In the genomic region with DNA sequence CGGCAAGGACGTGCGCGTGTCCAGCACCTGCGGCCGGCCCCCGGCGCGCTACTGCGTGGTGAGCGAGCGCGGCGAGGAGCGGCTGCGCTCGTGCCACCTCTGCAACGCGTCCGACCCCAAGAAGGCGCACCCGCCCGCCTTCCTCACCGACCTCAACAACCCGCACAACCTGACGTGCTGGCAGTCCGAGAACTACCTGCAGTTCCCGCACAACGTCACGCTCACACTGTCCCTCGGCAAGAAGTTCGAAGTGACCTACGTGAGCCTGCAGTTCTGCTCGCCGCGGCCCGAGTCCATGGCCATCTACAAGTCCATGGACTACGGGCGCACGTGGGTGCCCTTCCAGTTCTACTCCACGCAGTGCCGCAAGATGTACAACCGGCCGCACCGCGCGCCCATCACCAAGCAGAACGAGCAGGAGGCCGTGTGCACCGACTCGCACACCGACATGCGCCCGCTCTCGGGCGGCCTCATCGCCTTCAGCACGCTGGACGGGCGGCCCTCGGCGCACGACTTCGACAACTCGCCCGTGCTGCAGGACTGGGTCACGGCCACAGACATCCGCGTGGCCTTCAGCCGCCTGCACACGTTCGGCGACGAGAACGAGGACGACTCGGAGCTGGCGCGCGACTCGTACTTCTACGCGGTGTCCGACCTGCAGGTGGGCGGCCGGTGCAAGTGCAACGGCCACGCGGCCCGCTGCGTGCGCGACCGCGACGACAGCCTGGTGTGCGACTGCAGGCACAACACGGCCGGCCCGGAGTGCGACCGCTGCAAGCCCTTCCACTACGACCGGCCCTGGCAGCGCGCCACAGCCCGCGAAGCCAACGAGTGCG, we compare ENCODE assay signal across 8 cellular contexts. TPM values are rescaled to one million over a fixed set of nuclear protein-coding genes. Genes with fewer than 3 reads are reported as not detected.
DNase-seq lines count a peak whose midpoint lies in the region; ATAC-seq, FAIRE-seq and TF ChIP-seq lines count a peak whose summit lies in the region.
"Had no signal": no experiment of that assay in that cellular context is flagged by ENCODE, and none has a peak within 500 bp of the region (broad histone marks: within the 10 kb centered on the region; RNA-seq: fewer than 3 reads in every experiment).

No MANE protein-coding gene starts in this region.

- H3K4me3 ChIP-seq in LNCaP clone FGC (ENCODE audit: low read depth, low read length) = peak overlapping the region; percentile 30; the same call in 1 of the 2 replicates
- H3K4me3 ChIP-seq in astrocyte (ENCODE audit: insufficient read depth, low read depth, low read length) = peak overlapping the region; percentile 54
- H3K4me3 ChIP-seq in keratinocyte (ENCODE audit: control insufficient read depth in 2 of 3, extremely low read depth in 1 of 3, insufficient read depth in 2 of 3, low read depth in 1 of 3, low read length in 3 of 3) = peak overlapping the region; percentile 5 to 61 (median 38)

- H3K4me2 ChIP-seq in astrocyte (ENCODE audit: low read length) (peak overlapping the region; percentile 88), keratinocyte (ENCODE audit: control insufficient read depth, extremely low read depth, insufficient read depth, low read depth, low read length) (peak overlapping the region; percentile 54)

- H3K4me1 Mint-ChIP-seq in astrocyte (ENCODE audit: low read depth, unreplicated experiment) = peaks cover 2% of the 10 kb centered on the region
- H3K4me1 Mint-ChIP-seq in stimulated activated naive CD8-positive, alpha-beta T cell treated with anti-CD3 and anti-CD28 coated beads, Interleukin-15, Interleukin-2, amounts not matched to agents 100 ng/mL and 50 ng/mL, for 24 hours (ENCODE audit: low read depth) = peaks cover 12% of the 10 kb centered on the region

- no peaks in the 10 kb centered on the region for H3K9me3 Mint-ChIP-seq in astrocyte (ENCODE audit: unreplicated experiment)
- no peaks in the 10 kb centered on the region for H3K9me3 Mint-ChIP-seq in stimulated activated naive CD8-positive, alpha-beta T cell treated with anti-CD3 and anti-CD28 coated beads, Interleukin-15, Interleukin-2, amounts not matched to agents 100 ng/mL and 50 ng/mL, for 24 hours

- no peaks in the 10 kb centered on the region for H3K9me1 ChIP-seq in keratinocyte (ENCODE audit: control insufficient read depth, extremely low read depth, insufficient read depth, low read length)

- peak overlapping the region; percentile 85 for H3K4me3 Mint-ChIP-seq in astrocyte (ENCODE audit: unreplicated experiment)
- H3K4me3 Mint-ChIP-seq in stimulated activated naive CD8-positive, alpha-beta T cell treated with anti-CD3 and anti-CD28 coated beads, Interleukin-15, Interleukin-2, amounts not matched to agents 100 ng/mL and 50 ng/mL, for 24 hours = peak overlapping the region; percentile 84

- dilution Hi-C loops in keratinocyte (cut with MboI; ENCODE audit: extremely low pct_ligation_motif_present, low sequenced_read_pairs) = no loop called here

- peaks cover 12% of the 10 kb centered on the region for H3K4me1 ChIP-seq in astrocyte (ENCODE audit: insufficient read depth, low read length)
- peaks cover 2% of the 10 kb centered on the region for H3K4me1 ChIP-seq in keratinocyte (ENCODE audit: control insufficient read depth, extremely low read depth, insufficient read depth, low read length)

- TF ChIP-seq CTCF in LNCaP clone FGC (IDR thresholded peaks at IDR 0.05; ENCODE audit: control insufficient read depth, extremely low read depth, insufficient read depth) (no peak), astrocyte (IDR thresholded peaks at IDR 0.05; ENCODE audit: insufficient read depth, low read depth, low read length) (no peak), keratinocyte (optimal IDR thresholded peaks at IDR 0.05 in 1 of 3, IDR thresholded peaks at IDR 0.05 in 1 of 3, conservative IDR thresholded peaks at IDR 0.05 in 1 of 3; ENCODE audit: extremely low read depth in 1 of 3, insufficient read depth in 2 of 3, low read length in 3 of 3) (no peak)

- FAIRE-seq in astrocyte (lab: Jason Lieb, UNC) (no peak), keratinocyte (lab: Jason Lieb, UNC) (no peak)

- H3K79me2 ChIP-seq in astrocyte (ENCODE audit: insufficient read depth, low read length) (no peaks in the 10 kb centered on the region), keratinocyte (ENCODE audit: control insufficient read depth, insufficient read depth, low read length) (no peaks in the 10 kb centered on the region)

- DNase-seq in LNCaP clone FGC (ENCODE audit: low read depth) (no peak), astrocyte (ENCODE audit: low read depth) (peak; percentile 21), keratinocyte (ENCODE audit: low read depth, low spot score) (no peak), SKM-1 (lab: John Stamatoyannopoulos, UW; ENCODE audit: unreplicated experiment) (no peak), NCI-H446 treated with DMSO at 0.1 percent for 48 hours (lab: John Stamatoyannopoulos, UW) (no peak)

- H3K36me3 Mint-ChIP-seq in astrocyte (ENCODE audit: low read depth, unreplicated experiment) = no peaks in the 10 kb centered on the region
- no peaks in the 10 kb centered on the region for H3K36me3 Mint-ChIP-seq in stimulated activated naive CD8-positive, alpha-beta T cell treated with anti-CD3 and anti-CD28 coated beads, Interleukin-15, Interleukin-2, amounts not matched to agents 100 ng/mL and 50 ng/mL, for 24 hours (ENCODE audit: low read depth)

- peaks cover 50% of the 10 kb centered on the region for H3K27me3 Mint-ChIP-seq in astrocyte (ENCODE audit: low read depth, unreplicated experiment)
- peaks cover 62% of the 10 kb centered on the region for H3K27me3 Mint-ChIP-seq in stimulated activated naive CD8-positive, alpha-beta T cell treated with anti-CD3 and anti-CD28 coated beads, Interleukin-15, Interleukin-2, amounts not matched to agents 100 ng/mL and 50 ng/mL, for 24 hours

- H2AFZ ChIP-seq in astrocyte (ENCODE audit: low read depth, low read length) = peak overlapping the region; percentile 71
- H2AFZ ChIP-seq in keratinocyte (ENCODE audit: control insufficient read depth, low read length) = peak overlapping the region; percentile 15

- no peak for ATAC-seq in GM18502 (IDR thresholded peaks at IDR 0.05; ENCODE audit: poor library complexity, unreplicated experiment)

- peak overlapping the region; percentile 50 for H3K27ac Mint-ChIP-seq in astrocyte (ENCODE audit: unreplicated experiment)
- H3K27ac Mint-ChIP-seq in stimulated activated naive CD8-positive, alpha-beta T cell treated with anti-CD3 and anti-CD28 coated beads, Interleukin-15, Interleukin-2, amounts not matched to agents 100 ng/mL and 50 ng/mL, for 24 hours = no peak overlapping the region

- no peak overlapping the region for H3K9ac ChIP-seq in astrocyte (ENCODE audit: low read length)
- H3K9ac ChIP-seq in keratinocyte (ENCODE audit: control insufficient read depth, extremely low read depth, insufficient read depth, low read length) = no peak overlapping the region

- H3K27ac ChIP-seq in astrocyte (ENCODE audit: low read depth, low read length) = no peak overlapping the region
- H3K27ac ChIP-seq in keratinocyte (ENCODE audit: control insufficient read depth, insufficient read depth, low read length) = no peak overlapping the region

- H4K20me1 ChIP-seq in astrocyte (ENCODE audit: insufficient read depth, low read length) = peaks cover 17% of the 10 kb centered on the region
- H4K20me1 ChIP-seq in keratinocyte (ENCODE audit: control insufficient read depth, extremely low read depth, insufficient read depth, low read length) = no peaks in the 10 kb centered on the region

- H3K27me3 ChIP-seq in astrocyte (ENCODE audit: insufficient read depth, low read length) = peaks cover 50% of the 10 kb centered on the region
- H3K27me3 ChIP-seq in keratinocyte (ENCODE audit: control insufficient read depth, extremely low read depth, insufficient read depth, low read length) = peaks cover 60% of the 10 kb centered on the region

- H3K36me3 ChIP-seq in astrocyte (ENCODE audit: insufficient read depth, low read length) (no peaks in the 10 kb centered on the region), keratinocyte (ENCODE audit: control insufficient read depth in 2 of 2, extremely low read depth in 1 of 2, insufficient read depth in 2 of 2, low read length in 2 of 2) (no peaks in the 10 kb centered on the region)

- H3K9me3 ChIP-seq in astrocyte (ENCODE audit: insufficient read depth, low read depth, low read length) (peaks cover 2% of the 10 kb centered on the region), keratinocyte (ENCODE audit: control insufficient read depth, low read depth, low read length) (no peaks in the 10 kb centered on the region)

RNA-seq across cellular contexts. Expression of gene NTN1, which starts 1.5 kb away (rescaled TPM):
- total RNA-seq in astrocyte = 8.6 and 9.8 TPM in 2 replicates
- 0.10 to 0.29 TPM (median 0.28 TPM) in 3 replicates for polyA plus RNA-seq in keratinocyte
- not detected for polyA plus RNA-seq in keratinocyte (2011; ENCODE audit: low read depth)
- polyA plus RNA-seq in keratinocyte (2011; cell fraction: cytosol; rRNA removed) = 0.07 and 0.10 TPM in 2 replicates
- 0.47 and 0.53 TPM in 2 replicates for polyA plus RNA-seq in keratinocyte (2011; cell fraction: nucleus; rRNA removed)
- polyA plus RNA-seq in keratinocyte (2012; ENCODE audit: low replicate concordance) = 0.16 and 0.36 TPM in 2 replicates
- 0.03 to 0.36 TPM (median 0.13 TPM) in 3 replicates for polyA minus RNA-seq in keratinocyte
- not detected for polyA minus RNA-seq in keratinocyte (2011; cell fraction: cytosol; rRNA and poly(A)+ RNA removed)
- polyA minus RNA-seq in keratinocyte (2011; cell fraction: nucleus; rRNA and poly(A)+ RNA removed) = 0.63 and 1.0 TPM in 2 replicates

RNA-seq across cellular contexts. Expression of gene PIK3R5, which starts 57.3 kb away (rescaled TPM):
- total RNA-seq in astrocyte = 0.30 TPM in 1 of 2 replicates, not detected in the other
- polyA plus RNA-seq in keratinocyte = 0.03 to 0.04 TPM in 2 of 3 replicates, not detected in the other
- polyA plus RNA-seq in keratinocyte (2011; ENCODE audit: low read depth) = not detected
- 0.02 and 0.10 TPM in 2 replicates for polyA plus RNA-seq in keratinocyte (2011; cell fraction: cytosol; rRNA removed)
- 0.09 and 0.12 TPM in 2 replicates for polyA plus RNA-seq in keratinocyte (2011; cell fraction: nucleus; rRNA removed)
- not detected in 2 replicates for polyA plus RNA-seq in keratinocyte (2012; ENCODE audit: low replicate concordance)
- polyA minus RNA-seq in keratinocyte = 0.13 to 0.20 TPM in 2 of 3 replicates, not detected in the other
- not detected for polyA minus RNA-seq in keratinocyte (2011; cell fraction: cytosol; rRNA and poly(A)+ RNA removed)
- not detected in 2 replicates for polyA minus RNA-seq in keratinocyte (2011; cell fraction: nucleus; rRNA and poly(A)+ RNA removed)
- total RNA-seq: M059J had no signal
